ENCODE assay signal across 8 cellular contexts in the genomic region with DNA sequence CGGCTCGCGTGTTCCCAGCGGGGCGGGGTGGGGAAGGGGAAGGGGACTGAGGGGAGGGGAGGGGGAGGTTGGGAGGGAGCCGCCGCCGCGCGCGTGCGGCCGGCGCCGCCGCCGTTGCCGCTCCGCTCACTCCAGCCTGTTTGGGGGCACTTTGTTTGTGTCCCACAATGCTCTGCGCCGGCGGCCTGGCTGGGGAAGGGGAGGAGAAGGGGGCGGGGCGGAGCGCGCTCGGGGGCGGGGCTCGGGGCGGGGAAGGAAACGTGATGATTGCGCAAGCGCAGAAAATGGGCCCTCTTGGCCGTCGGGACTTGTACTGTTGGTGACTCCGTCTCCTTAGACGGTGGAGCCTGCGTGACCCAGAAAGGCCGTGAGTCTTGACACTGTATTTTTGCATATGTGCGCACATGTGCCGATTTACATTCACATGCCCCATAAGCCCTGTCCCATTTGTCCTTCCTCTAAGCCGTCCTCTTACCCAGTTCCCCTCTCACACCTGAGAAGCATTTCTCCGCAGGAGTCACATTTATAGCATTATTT. TPM values are rescaled to one million over a fixed set of nuclear protein-coding genes. Genes with fewer than 3 reads are reported as not detected.
A peak's percentile ranks its signal among the peaks of the same experiment; 100 is the strongest.
DNase-seq lines count a peak whose midpoint lies in the region; ATAC-seq and TF ChIP-seq lines count a peak whose summit lies in the region.

A gene with protein sequence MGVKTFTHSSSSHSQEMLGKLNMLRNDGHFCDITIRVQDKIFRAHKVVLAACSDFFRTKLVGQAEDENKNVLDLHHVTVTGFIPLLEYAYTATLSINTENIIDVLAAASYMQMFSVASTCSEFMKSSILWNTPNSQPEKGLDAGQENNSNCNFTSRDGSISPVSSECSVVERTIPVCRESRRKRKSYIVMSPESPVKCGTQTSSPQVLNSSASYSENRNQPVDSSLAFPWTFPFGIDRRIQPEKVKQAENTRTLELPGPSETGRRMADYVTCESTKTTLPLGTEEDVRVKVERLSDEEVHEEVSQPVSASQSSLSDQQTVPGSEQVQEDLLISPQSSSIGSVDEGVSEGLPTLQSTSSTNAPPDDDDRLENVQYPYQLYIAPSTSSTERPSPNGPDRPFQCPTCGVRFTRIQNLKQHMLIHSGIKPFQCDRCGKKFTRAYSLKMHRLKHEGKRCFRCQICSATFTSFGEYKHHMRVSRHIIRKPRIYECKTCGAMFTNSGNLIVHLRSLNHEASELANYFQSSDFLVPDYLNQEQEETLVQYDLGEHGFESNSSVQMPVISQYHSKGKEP (minus strand): TSS at position 169 of the 537 bp plus-strand sequence. CDS start 53,044 bp downstream, outside the sequence.

- H3K4me3 ChIP-seq in neuron (ENCODE audit: low read length) = peak within 1 kb of the TSS; percentile 91

- peaks cover 19% of the 10 kb centered on the region for H3K4me1 ChIP-seq in foreskin keratinocyte
- peaks cover 14% of the 10 kb centered on the region for H3K4me1 ChIP-seq in neuron (ENCODE audit: insufficient read depth, low read length)

- ATAC-seq in foreskin keratinocyte = peak; percentile 82

- no peak for TF ChIP-seq CTCF in foreskin keratinocyte (conservative IDR thresholded peaks at IDR 0.05)

- peak within 1 kb of the TSS; percentile 75 for H2AFZ ChIP-seq in neuron (ENCODE audit: low read depth, low read length)

- H3K27me3 ChIP-seq in foreskin keratinocyte (no peaks in the 10 kb centered on the region), neuron (ENCODE audit: insufficient read depth, low read length) (no peaks in the 10 kb centered on the region)

- H3K27ac ChIP-seq in foreskin keratinocyte = peak within 1 kb of the TSS; percentile 96

- DNase-seq in EL (peak; percentile 86), H4 (ENCODE audit: low spot score) (peak; percentile 80), M059J (ENCODE audit: low read depth) (peak; percentile 84), SHP77 treated with DMSO at 0.1 percent for 48 hours (lab: John Stamatoyannopoulos, UW) (peak; percentile 43), activated gamma-delta T cell treated with Interleukin-2 at 50 U/mL for 16 hours (peak; percentile 91), foreskin keratinocyte (peak; percentile 52 to 76), stromal cell of bone marrow (ENCODE audit: low read depth) (peak; percentile 79)

- no peaks in the 10 kb centered on the region for H3K9me3 ChIP-seq in neuron (ENCODE audit: low read length)

- no peaks in the 10 kb centered on the region for H3K36me3 ChIP-seq in neuron (ENCODE audit: insufficient read depth, low read length)

RNA-seq across cellular contexts. Expression of the gene that starts here (rescaled TPM):
- total RNA-seq in H4 (2014; rRNA removed; shearing (Covaris generic)) = 15.3 and 23.8 TPM in 2 replicates
- 17.0 and 27.4 TPM in 2 replicates for total RNA-seq in M059J (2014; rRNA removed; shearing (Covaris generic))
- 20.8 and 21.2 TPM in 2 replicates for total RNA-seq in foreskin keratinocyte
- 3.9 and 4.4 TPM in 2 replicates for polyA plus RNA-seq in foreskin keratinocyte

Comparison
In these comparisons a context has a peak if more than half of its experiments do, and no peak if none do; other contexts are left out.
1. Peak in every context shown above with its lines: DNase-seq, ATAC-seq, H3K4me3 ChIP-seq and H3K27ac ChIP-seq.